Comparison of ENCODE assay signal across 8 cellular contexts in the genomic region with DNA sequence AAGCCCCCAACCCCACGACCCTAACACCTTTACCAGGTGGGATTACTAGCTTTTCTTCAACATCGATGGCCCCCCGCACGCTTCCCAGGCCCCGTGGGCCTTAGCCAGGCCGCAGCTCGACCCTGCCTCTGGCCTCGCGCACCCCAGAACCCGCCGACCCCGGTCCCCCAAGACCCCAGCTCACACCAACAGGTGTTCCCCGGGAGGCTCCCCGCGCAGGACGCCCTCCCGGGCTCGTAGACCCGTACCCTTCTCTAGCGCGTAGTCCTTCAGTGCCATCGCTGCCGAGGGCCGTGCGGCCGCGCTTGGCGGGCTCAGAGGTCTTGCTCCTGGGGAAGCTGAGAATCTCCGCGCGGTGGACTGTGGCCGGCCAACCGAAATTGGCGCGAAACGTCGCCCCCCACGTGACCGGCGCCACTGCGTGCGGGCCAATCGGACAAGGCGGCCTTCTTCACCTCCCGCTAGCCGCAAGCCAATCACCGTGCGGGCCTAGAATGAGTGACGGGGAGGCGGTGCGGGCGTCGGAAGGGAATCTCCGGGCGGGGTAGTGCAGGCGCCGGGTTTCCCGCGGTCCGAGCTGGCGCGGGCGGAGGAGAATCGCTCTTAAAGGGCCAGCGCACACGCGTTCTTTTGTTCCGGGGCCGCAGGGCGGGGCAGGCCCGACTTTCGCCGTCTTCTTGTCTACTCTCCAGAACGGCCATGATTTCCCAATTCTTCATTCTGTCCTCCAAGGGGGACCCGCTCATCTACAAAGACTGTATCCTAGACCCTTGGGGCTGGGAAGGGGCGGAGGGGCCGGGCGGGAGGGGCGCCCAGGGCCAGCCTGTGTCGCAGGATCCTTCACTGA. TPM values are rescaled to one million over a fixed set of nuclear protein-coding genes. Genes with fewer than 3 reads are reported as not detected.
DNase-seq lines count a peak whose midpoint lies in the region; ATAC-seq, FAIRE-seq and TF ChIP-seq lines count a peak whose summit lies in the region.

A gene with protein sequence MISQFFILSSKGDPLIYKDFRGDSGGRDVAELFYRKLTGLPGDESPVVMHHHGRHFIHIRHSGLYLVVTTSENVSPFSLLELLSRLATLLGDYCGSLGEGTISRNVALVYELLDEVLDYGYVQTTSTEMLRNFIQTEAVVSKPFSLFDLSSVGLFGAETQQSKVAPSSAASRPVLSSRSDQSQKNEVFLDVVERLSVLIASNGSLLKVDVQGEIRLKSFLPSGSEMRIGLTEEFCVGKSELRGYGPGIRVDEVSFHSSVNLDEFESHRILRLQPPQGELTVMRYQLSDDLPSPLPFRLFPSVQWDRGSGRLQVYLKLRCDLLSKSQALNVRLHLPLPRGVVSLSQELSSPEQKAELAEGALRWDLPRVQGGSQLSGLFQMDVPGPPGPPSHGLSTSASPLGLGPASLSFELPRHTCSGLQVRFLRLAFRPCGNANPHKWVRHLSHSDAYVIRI (plus strand): TSS at position 628 of the 847 bp plus-strand sequence. CDS start 72 bp downstream, at position 700.
MCM7 (minus strand) TSS at position 382 of the 847 bp plus-strand sequence; CDS start at position 279, 103 bp downstream.

- peak; percentile 97 for DNase-seq in Calu3
- DNase-seq in activated CD8-positive, alpha-beta memory T cell treated with anti-CD3 and anti-CD28 coated beads, Interleukin-2, amount 50 U/mL, for 4 hours, result peak; percentile 94
- peak; percentile 99 for DNase-seq in midbrain (lab: John Stamatoyannopoulos, UW)
- DNase-seq in stimulated activated CD8-positive, alpha-beta memory T cell treated with anti-CD3 and anti-CD28 coated beads, Interleukin-2, amount 100 ng/mL, for 1 hour (ENCODE audit: low read depth in 2 of 2), result peak; percentile 89 to 92

- no peak within 1 kb of the TSS for H2AFZ ChIP-seq in OCI-LY1 (ENCODE audit: low read length)

- H3K36me3 ChIP-seq in HUES64 (ENCODE audit: insufficient read depth, low read length) (peaks cover 58% of the 10 kb centered on the region), OCI-LY1 (ENCODE audit: insufficient read depth, low read length) (peaks cover 60% of the 10 kb centered on the region)

- H3F3A ChIP-seq in OCI-LY1 (ENCODE audit: insufficient read depth, low read length), result no peaks in the 10 kb centered on the region

- H3K4me3 ChIP-seq in HUES64 (ENCODE audit: low read length) (peak within 1 kb of the TSS; percentile 96), OCI-LY1 (ENCODE audit: low read depth, low read length, poor library complexity, severe bottlenecking) (peak within 1 kb of the TSS; percentile 87)

- peaks cover 14% of the 10 kb centered on the region for H3K4me1 Mint-ChIP-seq in Calu3 (ENCODE audit: low read depth, unreplicated experiment)

- H3K4me3 Mint-ChIP-seq in Calu3 (ENCODE audit: low read depth, unreplicated experiment), result peak within 1 kb of the TSS; percentile 90

- H3K27me3 Mint-ChIP-seq in Calu3 (ENCODE audit: unreplicated experiment), result no peaks in the 10 kb centered on the region

- peaks cover 10% of the 10 kb centered on the region for H3K79me2 ChIP-seq in OCI-LY1 (ENCODE audit: insufficient read depth, low read length)

- TSS peak; percentile 50 for BruUV-seq in Calu3 (replicated peaks; lab: Mats Ljungman, UMichigan)

- no peaks in the 10 kb centered on the region for H4K20me1 ChIP-seq in OCI-LY1 (ENCODE audit: insufficient read depth, low read length)

- peak within 1 kb of the TSS; percentile 100 for H3K27ac ChIP-seq in HUES64 (ENCODE audit: low read depth, low read length)
- peak within 1 kb of the TSS; percentile 89 for H3K27ac ChIP-seq in OCI-LY1 (ENCODE audit: low read depth, low read length, poor library complexity, severe bottlenecking)

- no peaks in the 10 kb centered on the region for H3K9me2 ChIP-seq in OCI-LY1 (ENCODE audit: low read depth, low read length)

- H3K9me3 Mint-ChIP-seq in Calu3 (ENCODE audit: low read depth, unreplicated experiment), result no peaks in the 10 kb centered on the region

- CTCF ChIA-PET in Calu3 (lab: Charles Lee), result interaction anchor here (0.7 kb wide), 1 partner anchor 40 kb away, joined by 3 read pairs; no protein-coding TSS in a partner anchor

- H3K27me3 ChIP-seq in HUES64 (ENCODE audit: insufficient read depth, low read length) (no peaks in the 10 kb centered on the region), OCI-LY1 (ENCODE audit: insufficient read depth, low read length) (no peaks in the 10 kb centered on the region)

- peak within 1 kb of the TSS; percentile 93 for H3K27ac Mint-ChIP-seq in Calu3 (ENCODE audit: unreplicated experiment)

- intact Hi-C loops in Calu3 (cut with micrococcal nuclease; ENCODE audit: unreplicated experiment), result no loop called here

- H3K9ac ChIP-seq in HUES64 (ENCODE audit: low read depth, low read length) (peak within 1 kb of the TSS; percentile 100), OCI-LY1 (ENCODE audit: low read length) (peak within 1 kb of the TSS; percentile 98)

- under 1% methylated on average over 80 of the region's 80 CpGs for WGBS in HUES64

- no peak for TF ChIP-seq CTCF in Calu3 (IDR thresholded peaks at IDR 0.05; ENCODE audit: unreplicated experiment)
- no peak for TF ChIP-seq CTCF in OCI-LY1 (IDR thresholded peaks at IDR 0.05; ENCODE audit: low read length)

- H3K36me3 Mint-ChIP-seq in Calu3 (ENCODE audit: insufficient read depth, unreplicated experiment), result peaks cover 72% of the 10 kb centered on the region

- peak within 1 kb of the TSS; percentile 74 for H3K4me2 ChIP-seq in OCI-LY1 (ENCODE audit: low read length)

- peak; percentile 71 for ATAC-seq in GM21447 (IDR thresholded peaks at IDR 0.05; ENCODE audit: unreplicated experiment)

- peaks cover 11% of the 10 kb centered on the region for H3K4me1 ChIP-seq in HUES64 (ENCODE audit: insufficient read depth, low read length)
- peaks cover 17% of the 10 kb centered on the region for H3K4me1 ChIP-seq in OCI-LY1 (ENCODE audit: insufficient read depth, low read length, severe bottlenecking)

- no peaks in the 10 kb centered on the region for H3K9me3 ChIP-seq in HUES64 (ENCODE audit: insufficient read depth, low read depth, low read length)
- H3K9me3 ChIP-seq in OCI-LY1 (ENCODE audit: low read length), result no peaks in the 10 kb centered on the region

- FAIRE-seq in endometrium (lab: Jason Lieb, UNC), result peak; percentile 89

RNA-seq across cellular contexts. Expression of the first gene that starts in this region (rescaled TPM):
- total RNA-seq in Calu3 (2022), result 12.1 and 13.9 TPM in 2 replicates
- polyA plus RNA-seq in HUES64 (2013, experiment 1 of 2), result 14.9 TPM
- 11.3 TPM for polyA plus RNA-seq in HUES64 (2013, experiment 2 of 2)

RNA-seq across cellular contexts. Expression of gene MCM7, which starts in this region (rescaled TPM):
- total RNA-seq in Calu3 (2022), result 122 and 125 TPM in 2 replicates
- 226 TPM for polyA plus RNA-seq in HUES64 (2013, experiment 1 of 2)
- polyA plus RNA-seq in HUES64 (2013, experiment 2 of 2), result 205 TPM

Comparison
In these comparisons a context has a peak if more than half of its experiments do, and no peak if none do; other contexts are left out.
1. Peak in every context shown above with its lines: DNase-seq, ATAC-seq, H3K4me3 ChIP-seq and H3K27ac ChIP-seq.